ENCODE assay signal across 1 cellular context in genomic region chr1:21778405-21778727, GRCh38.
TF ChIP-seq lines count a peak whose summit lies in the region.

No MANE protein-coding gene starts in this region.

TF ChIP-seq in K562, 482 proteins besides CTCF, POLR2A, EP300 and RAD21:
- no peak for TF ChIP-seq PRMT5 (CRISPR knock-in tag; IDR thresholded peaks at IDR 0.05)
- TF ChIP-seq KAT7 (CRISPR knock-in tag; IDR thresholded peaks at IDR 0.05; ENCODE audit: borderline replicate concordance), result 0 out of 2 replicates have a peak, but pooled peaks have one; percentile 16
